In genomic region chr5:57277085-57277484, GRCh38 we compare ENCODE assay signal across 11 cellular contexts.
A peak's percentile ranks its signal among the peaks of the same experiment; 100 is the strongest.
DNase-seq lines count a peak whose midpoint lies in the region; ATAC-seq and TF ChIP-seq lines count a peak whose summit lies in the region.
"Had no signal": no experiment of that assay in that cellular context is flagged by ENCODE, and none has a peak within 500 bp of the region (broad histone marks: within the 10 kb centered on the region; RNA-seq: fewer than 3 reads in every experiment).

No MANE protein-coding gene starts in this region.

- 80 to 82% methylated on average over 1 of the region's 1 CpG for WGBS in aorta, 2 donors

- H3K27ac ChIP-seq in 22Rv1 (no peak overlapping the region), aorta (ENCODE audit: low read depth in 1 of 2, low read length in 2 of 2) (no peak overlapping the region)
- H3K27ac ChIP-seq: right atrium auricular region had no signal

- H3K4me3 ChIP-seq in aorta (ENCODE audit: low read length in 2 of 2) (no peak overlapping the region), mucosa of descending colon (no peak overlapping the region)
- H3K4me3 ChIP-seq: right atrium auricular region had no signal

- no peak for ATAC-seq in aorta (ENCODE audit: low FRiP score)
- ATAC-seq in mucosa of descending colon, result no peak

- H3K27me3 ChIP-seq in aorta (ENCODE audit: control insufficient read depth in 1 of 2, insufficient read depth in 2 of 2, low read length in 1 of 2), result no peaks in the 10 kb centered on the region
- H3K27me3 ChIP-seq: right atrium auricular region had no signal

- TF ChIP-seq CTCF in 22Rv1 (IDR thresholded peaks at IDR 0.05), result peak; percentile 27
- TF ChIP-seq CTCF in mucosa of descending colon (IDR thresholded peaks at IDR 0.05), result no peak

- H3K9me3 ChIP-seq in aorta (ENCODE audit: control insufficient read depth, low read length), result no peaks in the 10 kb centered on the region
- H3K9me3 ChIP-seq in mucosa of descending colon, result no peaks in the 10 kb centered on the region
- H3K9me3 ChIP-seq: right atrium auricular region had no signal

- no peak for TF ChIP-seq POLR2A in erythroblast (IDR thresholded peaks at IDR 0.05; ENCODE audit: low read length)

- DNase-seq in ELR (ENCODE audit: low read depth) (peak; percentile 54), OCI-M1 (lab: John Stamatoyannopoulos, UW) (peak; percentile 47), erythroblast (lab: John Stamatoyannopoulos, UW) (peak; percentile 20 to 40), aorta (no peak), hippocampal formation (lab: John Stamatoyannopoulos, UW) (no peak), NCI-H2107 treated with DMSO at 0.1 percent for 48 hours (lab: John Stamatoyannopoulos, UW; ENCODE audit: unreplicated experiment) (no peak), mucosa of descending colon (no peak)
- DNase-seq: foreskin melanocyte; stimulated activated naive CD4-positive, alpha-beta T cell treated with Interleukin-2 at 50 U/mL for 16 hours had no signal

- H3K36me3 ChIP-seq in aorta (ENCODE audit: control insufficient read depth in 1 of 2, insufficient read depth in 2 of 2, low read length in 1 of 2) (no peaks in the 10 kb centered on the region), mucosa of descending colon (ENCODE audit: low read depth) (no peaks in the 10 kb centered on the region)
- H3K36me3 ChIP-seq: right atrium auricular region had no signal

- H3K4me1 ChIP-seq in aorta (ENCODE audit: control insufficient read depth in 1 of 2, insufficient read depth in 2 of 2, low read length in 2 of 2) (no peaks in the 10 kb centered on the region), mucosa of descending colon (ENCODE audit: low read depth) (no peaks in the 10 kb centered on the region)
- H3K4me1 ChIP-seq: right atrium auricular region had no signal

- intact Hi-C loops in aorta (cut with DNase I), result no loop called here
- intact Hi-C loops in mucosa of descending colon (cut with DNase I, micrococcal nuclease), result no loop called here

Comparison
In these comparisons a context has a peak if more than half of its experiments do, and no peak if none do; other contexts are left out.
1. DNase-seq: peak in ELR (single experiment), OCI-M1 (single experiment) and erythroblast (2 of 2); none in aorta (0 of 2), hippocampal formation (0 of 2), NCI-H2107 treated with DMSO at 0.1 percent for 48 hours (single experiment) and mucosa of descending colon (0 of 3).